ENCODE assay signal across 2 cellular contexts in genomic region chr11:67111261-67111660, GRCh38.
TF ChIP-seq lines count a peak whose summit lies in the region.

No MANE protein-coding gene starts in this region.

TF ChIP-seq in GM23338, 12 proteins besides CTCF, POLR2A, EP300 and RAD21:
- TF ChIP-seq JUNB (IDR thresholded peaks at IDR 0.05; ENCODE audit: unreplicated experiment), result no peak
- no peak for TF ChIP-seq NANOG (IDR thresholded peaks at IDR 0.05; ENCODE audit: borderline replicate concordance)
- no peak for TF ChIP-seq STAT1 (IDR thresholded peaks at IDR 0.05; ENCODE audit: unreplicated experiment)

TF ChIP-seq in GM12878, 131 proteins besides CTCF, POLR2A, EP300 and RAD21:
- no peak for TF ChIP-seq MYC (IDR thresholded peaks at IDR 0.05; ENCODE audit: insufficient read depth, insufficient read length, insufficient replicate concordance, low read length, severe bottlenecking)
- TF ChIP-seq NR2C1 (IDR thresholded peaks at IDR 0.05), result no peak
- no peak for TF ChIP-seq RAD51 (IDR thresholded peaks at IDR 0.05)
- no peak for TF ChIP-seq NRF1 (conservative IDR thresholded peaks at IDR 0.05; ENCODE audit: low read depth, low read length)
- no peak for TF ChIP-seq ZBTB11 (CRISPR knock-in tag; IDR thresholded peaks at IDR 0.05)
- no peak for TF ChIP-seq ZNF274 (IDR thresholded peaks at IDR 0.05; ENCODE audit: insufficient read depth, insufficient read length)
- TF ChIP-seq RELA (IDR thresholded peaks at IDR 0.05; ENCODE audit: borderline replicate concordance, partially characterized antibody), result no peak
- no peak for TF ChIP-seq NFXL1 (IDR thresholded peaks at IDR 0.05; ENCODE audit: borderline replicate concordance)
- no peak for TF ChIP-seq MEF2B (IDR thresholded peaks at IDR 0.05; ENCODE audit: partially characterized antibody, poor library complexity, severe bottlenecking)
- TF ChIP-seq TCF3 (IDR thresholded peaks at IDR 0.05; ENCODE audit: borderline replicate concordance, insufficient read depth, low read depth, low read length), result no peak
